ENCODE assay signal across 11 cellular contexts in the genomic region with DNA sequence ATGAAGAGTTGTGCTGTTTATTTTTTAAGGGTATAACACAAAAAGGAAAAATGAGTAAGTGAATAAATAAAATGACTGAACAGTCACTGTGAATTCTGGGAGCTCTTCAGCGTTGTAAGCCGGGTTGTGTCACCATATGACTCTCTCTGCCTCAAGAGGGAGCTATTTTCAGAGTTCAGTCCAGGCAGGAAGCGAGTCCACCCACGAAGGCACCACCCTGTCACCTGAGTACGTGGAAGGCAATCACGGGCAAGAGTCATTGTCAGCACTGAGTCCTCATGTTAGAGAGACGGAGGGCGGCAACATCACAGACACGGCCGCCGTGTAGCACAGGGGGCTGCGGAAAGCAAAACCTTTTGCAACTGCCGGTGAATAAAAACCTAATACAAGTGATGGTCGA.
DNase-seq lines count a peak whose midpoint lies in the region; ATAC-seq lines count a peak whose summit lies in the region.
"Had no signal": no experiment of that assay in that cellular context is flagged by ENCODE, and none has a peak within 500 bp of the region (broad histone marks: within the 10 kb centered on the region; RNA-seq: fewer than 3 reads in every experiment).

No MANE protein-coding gene starts in this region.

- no peak overlapping the region for H4K91ac ChIP-seq in mesenchymal stem cell (ENCODE audit: low read length)

- H2BK5ac ChIP-seq in mesenchymal stem cell (ENCODE audit: low read depth, low read length, poor library complexity, severe bottlenecking): no peak overlapping the region

- H3K4me3 Mint-ChIP-seq in naive thymus-derived CD4-positive, alpha-beta T cell: peak overlapping the region in 7 of 10 donors; percentile 6 to 64 (median 43)

- peaks cover 0 to 11% (median 5%) of the 10 kb centered on the region in 5 donors for H3K27me3 Mint-ChIP-seq in naive thymus-derived CD4-positive, alpha-beta T cell

- intact Hi-C loops in naive thymus-derived CD4-positive, alpha-beta T cell (cut with micrococcal nuclease): no loop called here

- CTCF ChIA-PET in naive thymus-derived CD4-positive, alpha-beta T cell (lab: Charles Lee): no interaction called here

- H3K9ac ChIP-seq in Karpas-422 (ENCODE audit: low read length): no peak overlapping the region
- no peak overlapping the region for H3K9ac ChIP-seq in mesenchymal stem cell (ENCODE audit: low read length)

- DNase-seq in DMS53 treated with DMSO at 0.1 percent for 48 hours (lab: John Stamatoyannopoulos, UW; ENCODE audit: unreplicated experiment): peak; percentile 31
- peak; percentile 59 for DNase-seq in Karpas-422
- DNase-seq in activated T-cell treated with anti-CD3 and anti-CD28 coated beads for 4 hours: peak; percentile 14
- DNase-seq in naive thymus-derived CD4-positive, alpha-beta T cell: peak in 7 of 9 donors; percentile 12 to 55 (median 32)
- DNase-seq in NOMO-1 (lab: John Stamatoyannopoulos, UW; ENCODE audit: unreplicated experiment in 2 of 2): no peak
- no peak for DNase-seq in mesenchymal stem cell
- DNase-seq in cerebellum (ENCODE audit: low spot score): no peak
- DNase-seq in GM03348 (ENCODE audit: low spot score): no peak
- DNase-seq: effector CD4-positive, alpha-beta T cell; substantia nigra had no signal

- H3K27me3 ChIP-seq in Karpas-422 (ENCODE audit: low read length): no peaks in the 10 kb centered on the region
- no peaks in the 10 kb centered on the region for H3K27me3 ChIP-seq in naive thymus-derived CD4-positive, alpha-beta T cell (ENCODE audit: control insufficient read depth in 2 of 2, insufficient read depth in 2 of 2, low read length in 2 of 2)
- no peaks in the 10 kb centered on the region for H3K27me3 ChIP-seq in mesenchymal stem cell (ENCODE audit: control insufficient read depth in 1 of 2, insufficient read depth in 1 of 2, low read length in 2 of 2)

- H3K9me3 ChIP-seq in Karpas-422 (ENCODE audit: low read length) (no peaks in the 10 kb centered on the region), mesenchymal stem cell (ENCODE audit: control insufficient read depth, low read length) (no peaks in the 10 kb centered on the region)
- no peaks in the 10 kb centered on the region for H3K9me3 ChIP-seq in naive thymus-derived CD4-positive, alpha-beta T cell (ENCODE audit: control insufficient read depth in 2 of 3, low read length in 3 of 3)
- H3K9me3 ChIP-seq: neutrophil had no signal

- H3K9me3 Mint-ChIP-seq in naive thymus-derived CD4-positive, alpha-beta T cell: peaks cover 0 to 5% (median 0%) of the 10 kb centered on the region in 11 donors

- no peak overlapping the region for H2BK12ac ChIP-seq in mesenchymal stem cell (ENCODE audit: low read length in 2 of 2)

- WGBS in mesenchymal stem cell: 44% methylated on average over 13 of the region's 14 CpGs

- no peak overlapping the region for H3K23ac ChIP-seq in mesenchymal stem cell (ENCODE audit: low read length in 2 of 2)

- H3K18ac ChIP-seq in mesenchymal stem cell (ENCODE audit: low read depth in 1 of 2, low read length in 2 of 2): no peak overlapping the region

- H3K4me1 ChIP-seq in Karpas-422 (ENCODE audit: low read length) (no peaks in the 10 kb centered on the region), mesenchymal stem cell (ENCODE audit: control insufficient read depth, insufficient read depth, low read depth, low read length) (no peaks in the 10 kb centered on the region)
- H3K4me1 ChIP-seq in naive thymus-derived CD4-positive, alpha-beta T cell (ENCODE audit: control insufficient read depth in 2 of 2, insufficient read depth in 2 of 2, low read length in 2 of 2): no peaks in the 10 kb centered on the region

- no peak overlapping the region for H2BK15ac ChIP-seq in mesenchymal stem cell (ENCODE audit: low read depth, poor library complexity, severe bottlenecking)

- no peaks in the 10 kb centered on the region for H4K20me1 ChIP-seq in Karpas-422 (ENCODE audit: insufficient read depth, low read depth, low read length)

- peak overlapping the region in 2 of 9 donors; percentile 9 to 10 for H3K27ac Mint-ChIP-seq in naive thymus-derived CD4-positive, alpha-beta T cell

- H3K4me1 Mint-ChIP-seq in naive thymus-derived CD4-positive, alpha-beta T cell: peaks cover 4 to 7% (median 6%) of the 10 kb centered on the region in 7 donors

- no peak overlapping the region for H2AK5ac ChIP-seq in mesenchymal stem cell (ENCODE audit: low read length, severe bottlenecking)

- H3K4me2 ChIP-seq in Karpas-422 (ENCODE audit: low read depth, low read length, poor library complexity, severe bottlenecking) (no peak overlapping the region), mesenchymal stem cell (ENCODE audit: low read length, poor library complexity, severe bottlenecking) (no peak overlapping the region)

- H4K8ac ChIP-seq in mesenchymal stem cell (ENCODE audit: low read length): no peak overlapping the region

- no peak overlapping the region for H2BK120ac ChIP-seq in mesenchymal stem cell (ENCODE audit: low read depth, low read length)

- H2AFZ ChIP-seq in Karpas-422 (ENCODE audit: low read length) (no peak overlapping the region), mesenchymal stem cell (ENCODE audit: low read depth, low read length) (no peak overlapping the region)

- peak; percentile 34 for ATAC-seq in naive thymus-derived CD4-positive, alpha-beta T cell

- no peak overlapping the region for H3K4ac ChIP-seq in mesenchymal stem cell (ENCODE audit: low read depth in 1 of 2, low read length in 2 of 2)

- H3K79me2 ChIP-seq in Karpas-422 (ENCODE audit: low read length): no peaks in the 10 kb centered on the region

- no peak overlapping the region for H3K27ac ChIP-seq in Karpas-422 (ENCODE audit: low read length)
- no peak overlapping the region for H3K27ac ChIP-seq in naive thymus-derived CD4-positive, alpha-beta T cell (ENCODE audit: low read depth, low read length)
- H3K27ac ChIP-seq in mesenchymal stem cell (ENCODE audit: low read length, poor library complexity, severe bottlenecking): no peak overlapping the region
- H3K27ac ChIP-seq: neutrophil had no signal

- no peaks in the 10 kb centered on the region for H3K9me2 ChIP-seq in Karpas-422 (replicated peaks; ENCODE audit: insufficient read depth, low read length)

- H3K79me1 ChIP-seq in mesenchymal stem cell (replicated peaks; ENCODE audit: low read length, poor library complexity, severe bottlenecking): no peaks in the 10 kb centered on the region

- H3K14ac ChIP-seq in mesenchymal stem cell (ENCODE audit: low read length in 2 of 2): no peak overlapping the region

- no peak overlapping the region for H3K4me3 ChIP-seq in Karpas-422 (ENCODE audit: low read length)
- H3K4me3 ChIP-seq in naive thymus-derived CD4-positive, alpha-beta T cell (ENCODE audit: low read length): no peak overlapping the region
- H3K4me3 ChIP-seq in mesenchymal stem cell (ENCODE audit: insufficient read depth in 1 of 2, low read depth in 1 of 2, low read length in 2 of 2): no peak overlapping the region

- no peaks in the 10 kb centered on the region for H3K36me3 Mint-ChIP-seq in naive thymus-derived CD4-positive, alpha-beta T cell

- POLR2A ChIA-PET in naive thymus-derived CD4-positive, alpha-beta T cell (lab: Charles Lee): no interaction called here

- H3K36me3 ChIP-seq in Karpas-422 (ENCODE audit: insufficient read depth, low read length): no peaks in the 10 kb centered on the region
- no peaks in the 10 kb centered on the region for H3K36me3 ChIP-seq in naive thymus-derived CD4-positive, alpha-beta T cell (ENCODE audit: control insufficient read depth in 2 of 3, insufficient read depth in 3 of 3, low read length in 3 of 3)
- no peaks in the 10 kb centered on the region for H3K36me3 ChIP-seq in mesenchymal stem cell (ENCODE audit: control insufficient read depth in 1 of 2, insufficient read depth in 2 of 2, low read depth in 1 of 2, low read length in 2 of 2)
- H3K36me3 ChIP-seq: neutrophil had no signal

Comparison
In these comparisons a context has a peak if more than half of its experiments do, and no peak if none do; other contexts are left out.
1. DNase-seq: peak in DMS53 treated with DMSO at 0.1 percent for 48 hours (single experiment), Karpas-422 (single experiment), activated T-cell treated with anti-CD3 and anti-CD28 coated beads for 4 hours (single experiment) and naive thymus-derived CD4-positive, alpha-beta T cell (7 of 9); none in NOMO-1 (0 of 2), mesenchymal stem cell (single experiment), cerebellum (single experiment) and GM03348 (single experiment).